In genomic region chr6:53464942-53465460, GRCh38 we compare ENCODE assay signal across 11 cellular contexts.
DNase-seq lines count a peak whose midpoint lies in the region; ATAC-seq and TF ChIP-seq lines count a peak whose summit lies in the region.
"Had no signal": no experiment of that assay in that cellular context is flagged by ENCODE, and none has a peak within 500 bp of the region (broad histone marks: within the 10 kb centered on the region; RNA-seq: fewer than 3 reads in every experiment).

No MANE protein-coding gene starts in this region.

- intact Hi-C loops in MCF 10A (cut with micrococcal nuclease) (no loop called here), right lobe of liver (cut with DNase I) (no loop called here), tibial artery (cut with DNase I; ENCODE audit: low total_unique reads) (no loop called here)

- ATAC-seq in right lobe of liver (peak in 3 of 4 donors; percentile 82 to 90 (median 87)), HG02981 (IDR thresholded peaks at IDR 0.05; ENCODE audit: unreplicated experiment) (no peak), GM18867 (IDR thresholded peaks at IDR 0.05; ENCODE audit: unreplicated experiment) (no peak)
- ATAC-seq: left colon had no signal

- H3K27me3 ChIP-seq in right lobe of liver (no peaks in the 10 kb centered on the region), tibial artery (no peaks in the 10 kb centered on the region)
- H3K27me3 ChIP-seq: esophagus squamous epithelium had no signal

- peaks cover 73% of the 10 kb centered on the region for H3K4me1 Mint-ChIP-seq in MCF 10A (ENCODE audit: insufficient read depth, unreplicated experiment)

- H3K27ac ChIP-seq in right lobe of liver (peak overlapping the region in 2 of 3 donors; percentile 84 to 91), tibial artery (no peak overlapping the region)

- no peak for TF ChIP-seq CTCF in MCF 10A (IDR thresholded peaks at IDR 0.05; ENCODE audit: unreplicated experiment)
- TF ChIP-seq CTCF in right lobe of liver (IDR thresholded peaks at IDR 0.05) = no peak
- no peak for TF ChIP-seq CTCF in tibial artery (IDR thresholded peaks at IDR 0.05)

- no peak overlapping the region for H3K4me3 ChIP-seq in right lobe of liver
- no peak overlapping the region for H3K4me3 ChIP-seq in tibial artery
- H3K4me3 ChIP-seq: esophagus squamous epithelium had no signal

- no peaks in the 10 kb centered on the region for H3K9me3 Mint-ChIP-seq in MCF 10A (ENCODE audit: unreplicated experiment)

- H3K36me3 ChIP-seq in right lobe of liver (no peaks in the 10 kb centered on the region), tibial artery (no peaks in the 10 kb centered on the region)
- H3K36me3 ChIP-seq: esophagus squamous epithelium had no signal

- TF ChIP-seq POLR2A in right lobe of liver (IDR thresholded peaks at IDR 0.05) = no peak

- CTCF ChIA-PET in MCF 10A (lab: Yijun Ruan, JAX) = interaction anchor here (0.7 to 1.8 kb wide), 4 partner anchors 8 to 1769 kb away, joined by 3 to 5 read pairs (median 4); no protein-coding TSS in a partner anchor

- POLR2A ChIA-PET in MCF 10A (lab: Yijun Ruan, JAX) = interaction anchor here (0.7 to 3.4 kb wide), 31 partner anchors 8 to 1461 kb away, joined by 3 to 24 read pairs (median 4); partner anchors contain the start of gene ELOVL5

- peaks cover 0 to 44% (median 17%) of the 10 kb centered on the region in 4 donors for H3K4me1 ChIP-seq in right lobe of liver
- peaks cover 0 to 3% (median 0%) of the 10 kb centered on the region in 4 donors for H3K4me1 ChIP-seq in tibial artery

- no peaks in the 10 kb centered on the region for H3K27me3 Mint-ChIP-seq in MCF 10A (ENCODE audit: insufficient read depth, unreplicated experiment)

- peak; percentile 51 for DNase-seq in M059J (ENCODE audit: low read depth)
- peak; percentile 95 for DNase-seq in MCF 10A (ENCODE audit: unreplicated experiment)
- peak in 2 of 3 donors; percentile 86 to 95 for DNase-seq in right lobe of liver
- peak; percentile 67 to 78 for DNase-seq in tibial artery
- DNase-seq in NCI-H2227 treated with DMSO at 0.1 percent for 48 hours (lab: John Stamatoyannopoulos, UW) = no peak
- no peak for DNase-seq in activated T-cell treated with anti-CD3 and anti-CD28 coated beads, Interleukin-2, amount 50 U/mL, for 1 hour
- DNase-seq: esophagus squamous epithelium, NCI-H2081 treated with DMSO at 0.1 percent for 48 hours had no signal

- peak overlapping the region; percentile 99 for H3K27ac Mint-ChIP-seq in MCF 10A (ENCODE audit: low read depth, unreplicated experiment)

- H3K36me3 Mint-ChIP-seq in MCF 10A (ENCODE audit: insufficient read depth, unreplicated experiment) = no peaks in the 10 kb centered on the region

- BruUV-seq in MCF 10A (replicated peaks; lab: Mats Ljungman, UMichigan) = no TSS peak

- peak overlapping the region; percentile 6 for H3K4me3 Mint-ChIP-seq in MCF 10A (ENCODE audit: unreplicated experiment)

- WGBS in right lobe of liver (ENCODE audit: insufficient coverage, low coverage, low lambda C conversion rate, missing lambda C conversion rate) = 20% methylated on average over 6 of the region's 7 CpGs

- H3K9me3 ChIP-seq in right lobe of liver (no peaks in the 10 kb centered on the region), tibial artery (no peaks in the 10 kb centered on the region)
- H3K9me3 ChIP-seq: esophagus squamous epithelium had no signal

Comparison
In these comparisons a context has a peak if more than half of its experiments do, and no peak if none do; other contexts are left out.
1. DNase-seq: peak in M059J (single experiment), MCF 10A (single experiment), right lobe of liver (2 of 3) and tibial artery (2 of 2); none in NCI-H2227 treated with DMSO at 0.1 percent for 48 hours (single experiment) and activated T-cell treated with anti-CD3 and anti-CD28 coated beads, Interleukin-2, amount 50 U/mL, for 1 hour (single experiment).
2. ATAC-seq: peak in right lobe of liver (3 of 4); none in HG02981 (single experiment) and GM18867 (single experiment).
3. H3K27ac ChIP-seq: peak in right lobe of liver (2 of 3); none in tibial artery (0 of 2).